Comparison of ENCODE assay signal across 13 cellular contexts in genomic region chr11:72834905-72835304, GRCh38. TPM values are rescaled to one million over a fixed set of nuclear protein-coding genes. Genes with fewer than 3 reads are reported as not detected.
DNase-seq lines count a peak whose midpoint lies in the region; ATAC-seq, FAIRE-seq and TF ChIP-seq lines count a peak whose summit lies in the region.
"Had no signal": no experiment of that assay in that cellular context is flagged by ENCODE, and none has a peak within 500 bp of the region (broad histone marks: within the 10 kb centered on the region; RNA-seq: fewer than 3 reads in every experiment).

No MANE protein-coding gene starts in this region.

- peak overlapping the region; percentile 25 for H3K27ac Mint-ChIP-seq in activated CD4-positive, alpha-beta T cell treated with anti-CD3 and anti-CD28 coated beads, Interleukin-2, amount 10 ng/mL, durations not matched to agents 24 days and 14 days
- H3K27ac Mint-ChIP-seq in astrocyte (ENCODE audit: unreplicated experiment), result no peak overlapping the region

- peaks cover 10% of the 10 kb centered on the region for H3K4me1 ChIP-seq in astrocyte (ENCODE audit: insufficient read depth, low read length)
- peaks cover 11 to 17% of the 10 kb centered on the region in 2 donors for H3K4me1 ChIP-seq in lung (ENCODE audit: control insufficient read depth in 2 of 2, insufficient read depth in 2 of 2, low read length in 2 of 2)
- peaks cover 32 to 84% of the 10 kb centered on the region in 2 donors for H3K4me1 ChIP-seq in thoracic aorta (ENCODE audit: control insufficient read depth in 1 of 2, low read depth in 2 of 2)

- H3K9me3 ChIP-seq in astrocyte (ENCODE audit: insufficient read depth, low read depth, low read length) (no peaks in the 10 kb centered on the region), lung (ENCODE audit: control insufficient read depth in 2 of 2, insufficient read depth in 1 of 2, low read length in 1 of 2) (no peaks in the 10 kb centered on the region), thoracic aorta (no peaks in the 10 kb centered on the region)
- H3K9me3 ChIP-seq: A549 had no signal

- H4K20me1 ChIP-seq in astrocyte (ENCODE audit: insufficient read depth, low read length), result no peaks in the 10 kb centered on the region

- peak; percentile 59 for DNase-seq in activated CD4-positive, alpha-beta T cell treated with anti-CD3 and anti-CD28 coated beads, Interleukin-2, amount 10 ng/mL, durations not matched to agents 24 days and 14 days
- no peak for DNase-seq in activated CD4-positive, alpha-beta T cell treated with anti-CD3 and anti-CD28 coated beads, Interleukin-2, amount 50 U/mL, for 4 hours
- no peak for DNase-seq in astrocyte (ENCODE audit: low read depth)
- no peak for DNase-seq in lung (ENCODE audit: low spot score)
- no peak for DNase-seq in thoracic aorta (ENCODE audit: low spot score)
- no peak for DNase-seq in AML-193 (lab: John Stamatoyannopoulos, UW)
- no peak for DNase-seq in H4 (ENCODE audit: low spot score)
- DNase-seq: dermis blood vessel endothelial cell, EL, NCI-H187 treated with DMSO at 0.1 percent for 48 hours had no signal

- no peak overlapping the region for H3K4me3 Mint-ChIP-seq in activated CD4-positive, alpha-beta T cell treated with anti-CD3 and anti-CD28 coated beads, Interleukin-2, amount 10 ng/mL, durations not matched to agents 24 days and 14 days
- H3K4me3 Mint-ChIP-seq in astrocyte (ENCODE audit: unreplicated experiment), result peak overlapping the region; percentile 2

- no peak overlapping the region for H2AFZ ChIP-seq in astrocyte (ENCODE audit: low read depth, low read length)

- peaks cover 29% of the 10 kb centered on the region for H3K36me3 Mint-ChIP-seq in activated CD4-positive, alpha-beta T cell treated with anti-CD3 and anti-CD28 coated beads, Interleukin-2, amount 10 ng/mL, durations not matched to agents 24 days and 14 days (ENCODE audit: low read depth)
- no peaks in the 10 kb centered on the region for H3K36me3 Mint-ChIP-seq in astrocyte (ENCODE audit: low read depth, unreplicated experiment)

- no peaks in the 10 kb centered on the region for H3K9me3 Mint-ChIP-seq in activated CD4-positive, alpha-beta T cell treated with anti-CD3 and anti-CD28 coated beads, Interleukin-2, amount 10 ng/mL, durations not matched to agents 24 days and 14 days
- H3K9me3 Mint-ChIP-seq in astrocyte (ENCODE audit: unreplicated experiment), result no peaks in the 10 kb centered on the region

- no peak overlapping the region for H3K27ac ChIP-seq in astrocyte (ENCODE audit: low read depth, low read length)
- H3K27ac ChIP-seq in lung (ENCODE audit: low read depth in 1 of 2, low read length in 1 of 2), result peak overlapping the region; percentile 77 to 80
- H3K27ac ChIP-seq in thoracic aorta, result peak overlapping the region; percentile 98 to 99
- H3K27ac ChIP-seq: A549 had no signal

- WGBS in lung, 2 donors, result 37 to 60% methylated on average over 5 of the region's 5 CpGs

- no peaks in the 10 kb centered on the region for H3K27me3 Mint-ChIP-seq in activated CD4-positive, alpha-beta T cell treated with anti-CD3 and anti-CD28 coated beads, Interleukin-2, amount 10 ng/mL, durations not matched to agents 24 days and 14 days
- peaks cover 3% of the 10 kb centered on the region for H3K27me3 Mint-ChIP-seq in astrocyte (ENCODE audit: low read depth, unreplicated experiment)

- intact Hi-C loops in activated CD4-positive, alpha-beta T cell treated with anti-CD3 and anti-CD28 coated beads, Interleukin-2, amount 10 ng/mL, durations not matched to agents 24 days and 14 days (cut with micrococcal nuclease), result no loop called here

- H3K27me3 ChIP-seq in astrocyte (ENCODE audit: insufficient read depth, low read length), result no peaks in the 10 kb centered on the region
- H3K27me3 ChIP-seq in lung (ENCODE audit: control insufficient read depth, insufficient read depth), result no peaks in the 10 kb centered on the region
- H3K27me3 ChIP-seq in thoracic aorta (replicated peaks; ENCODE audit: insufficient read depth), result no peaks in the 10 kb centered on the region

- FAIRE-seq in astrocyte (lab: Jason Lieb, UNC), result no peak
- FAIRE-seq: A549 had no signal

- ATAC-seq in lung (ENCODE audit: insufficient read depth, low FRiP score), result no peak
- peak; percentile 38 for ATAC-seq in thoracic aorta (ENCODE audit: insufficient number of reproducible peaks, low FRiP score, low read depth)
- no peak for ATAC-seq in HG03457 (IDR thresholded peaks at IDR 0.05; ENCODE audit: unreplicated experiment)
- ATAC-seq: A549, HCT116 had no signal

- H3K9ac ChIP-seq in astrocyte (ENCODE audit: low read length), result no peak overlapping the region

- H3K4me1 Mint-ChIP-seq in activated CD4-positive, alpha-beta T cell treated with anti-CD3 and anti-CD28 coated beads, Interleukin-2, amount 10 ng/mL, durations not matched to agents 24 days and 14 days, result peaks cover 20% of the 10 kb centered on the region
- H3K4me1 Mint-ChIP-seq in astrocyte (ENCODE audit: low read depth, unreplicated experiment), result peaks cover 2% of the 10 kb centered on the region

- no peaks in the 10 kb centered on the region for H3K79me2 ChIP-seq in astrocyte (ENCODE audit: insufficient read depth, low read length)

- TF ChIP-seq CTCF in astrocyte (IDR thresholded peaks at IDR 0.05; ENCODE audit: insufficient read depth, low read depth, low read length) (no peak), lung (IDR thresholded peaks at IDR 0.05; ENCODE audit: control extremely low read depth, extremely low read depth) (no peak), thoracic aorta (IDR thresholded peaks at IDR 0.05) (no peak)

- H3K4me3 ChIP-seq in astrocyte (ENCODE audit: insufficient read depth, low read depth, low read length) (no peak overlapping the region), lung (no peak overlapping the region), thoracic aorta (no peak overlapping the region)
- H3K4me3 ChIP-seq: A549 had no signal

- H3K36me3 ChIP-seq in astrocyte (ENCODE audit: insufficient read depth, low read length) (peaks cover under 1% of the 10 kb centered on the region), lung (ENCODE audit: control insufficient read depth in 2 of 2, insufficient read depth in 2 of 2, low read length in 2 of 2) (peaks cover 5 to 15% of the 10 kb centered on the region in 2 donors), thoracic aorta (peaks cover 13% of the 10 kb centered on the region)

- H3K4me2 ChIP-seq in astrocyte (ENCODE audit: low read length), result no peak overlapping the region
- H3K4me2 ChIP-seq: A549 had no signal

RNA-seq across cellular contexts. Expression of gene ATG16L2, which starts 20.7 kb away (rescaled TPM):
- 74.1 and 75.8 TPM in 2 replicates for total RNA-seq in activated CD4-positive, alpha-beta T cell treated with anti-CD3 and anti-CD28 coated beads, Interleukin-2, amount 10 ng/mL, durations not matched to agents 24 days and 14 days
- total RNA-seq in astrocyte (9.6 and 11.7 TPM in 2 replicates), lung (10 to 100 TPM; 42.6 to 61.9 TPM), thoracic aorta (10 to 100 TPM; 36.0 to 65.5 TPM)
- 10 to 100 TPM; 60.8 to 86.0 TPM for polyA plus RNA-seq in lung
- 0.66 and 3.4 TPM in 2 replicates for total RNA-seq in H4 (2014; rRNA removed; shearing (Covaris generic))

RNA-seq across cellular contexts. Expression of gene STARD10, which starts 41.1 kb away (rescaled TPM):
- 16.3 and 17.2 TPM in 2 replicates for total RNA-seq in activated CD4-positive, alpha-beta T cell treated with anti-CD3 and anti-CD28 coated beads, Interleukin-2, amount 10 ng/mL, durations not matched to agents 24 days and 14 days
- total RNA-seq in astrocyte (38.4 and 42.3 TPM in 2 replicates), lung (100 to 1,000 TPM in 1 of 2 donors, 10 to 100 TPM in 1; 97.1 to 108 TPM), thoracic aorta (10 to 100 TPM; 24.3 to 57.3 TPM)
- 100 to 1,000 TPM in 1 of 2 donors, 10 to 100 TPM in 1; 66.5 to 198 TPM for polyA plus RNA-seq in lung
- 23.2 and 25.1 TPM in 2 replicates for total RNA-seq in H4 (2014; rRNA removed; shearing (Covaris generic))
